Comparison of ENCODE assay signal across 35 cellular contexts in genomic region chr13:50345804-50346203, GRCh38.
DNase-seq lines count a peak whose midpoint lies in the region; ATAC-seq and TF ChIP-seq lines count a peak whose summit lies in the region.
"Had no signal": no experiment of that assay in that cellular context is flagged by ENCODE, and none has a peak within 500 bp of the region (broad histone marks: within the 10 kb centered on the region; RNA-seq: fewer than 3 reads in every experiment).

No MANE protein-coding gene starts in this region.

- 29% methylated on average over 1 of the region's 1 CpG for WGBS in esophagus muscularis mucosa

- no peaks in the 10 kb centered on the region for H3K36me3 ChIP-seq in HEK293 (ENCODE audit: control insufficient read depth in 2 of 2, insufficient read depth in 1 of 2, low read length in 2 of 2)
- H3K36me3 ChIP-seq in mucosa of descending colon (ENCODE audit: low read depth), result no peaks in the 10 kb centered on the region
- H3K36me3 ChIP-seq in esophagus muscularis mucosa, result no peaks in the 10 kb centered on the region
- H3K36me3 ChIP-seq: BE2C; BLaER1; BLaER1 treated with 17β-estradiol and CSF1 and Interleukin-3, amounts not matched to agents 10 nM and 100 nM had no signal

- TF ChIP-seq POLR2A in esophagus muscularis mucosa (IDR thresholded peaks at IDR 0.05; ENCODE audit: low read depth), result no peak

- no peak overlapping the region for H3K4me3 ChIP-seq in HEK293 (ENCODE audit: low read depth, low read length)
- H3K4me3 ChIP-seq in mucosa of descending colon, result no peak overlapping the region
- no peak overlapping the region for H3K4me3 ChIP-seq in esophagus muscularis mucosa
- H3K4me3 ChIP-seq: A549; BLaER1; BLaER1 treated with 17β-estradiol and CSF1 and Interleukin-3, amounts not matched to agents 10 nM and 100 nM had no signal

- no peaks in the 10 kb centered on the region for H3K4me1 ChIP-seq in HEK293 (ENCODE audit: control insufficient read depth, insufficient read depth, low read length)
- peaks cover 10% of the 10 kb centered on the region for H3K4me1 ChIP-seq in mucosa of descending colon (ENCODE audit: low read depth)
- peaks cover 0 to 3% (median 0%) of the 10 kb centered on the region in 4 donors for H3K4me1 ChIP-seq in esophagus muscularis mucosa
- H3K4me1 ChIP-seq: A549, BE2C had no signal

- intact Hi-C loops in left colon (cut with DNase I, micrococcal nuclease) (no loop called here), mucosa of descending colon (cut with DNase I, micrococcal nuclease) (no loop called here), esophagus muscularis mucosa (cut with DNase I) (no loop called here)

- H3K9me3 ChIP-seq in HEK293 (ENCODE audit: control insufficient read depth, insufficient read depth, low read depth, low read length), result no peaks in the 10 kb centered on the region
- H3K9me3 ChIP-seq in mucosa of descending colon, result no peaks in the 10 kb centered on the region
- H3K9me3 ChIP-seq in esophagus muscularis mucosa, result no peaks in the 10 kb centered on the region
- H3K9me3 ChIP-seq in T-helper 17 cell (ENCODE audit: control insufficient read depth, low read length, poor library complexity, severe bottlenecking), result no peaks in the 10 kb centered on the region
- H3K9me3 ChIP-seq: A549, BE2C, Caco-2 had no signal

- ATAC-seq in left colon (peak; percentile 90), mucosa of descending colon (peak; percentile 84), T-helper 17 cell (no peak), GM21786 (IDR thresholded peaks at IDR 0.05; ENCODE audit: unreplicated experiment) (no peak)
- ATAC-seq: A549; CD8-positive, alpha-beta T cell had no signal

- no peak overlapping the region for H3K4me3 Mint-ChIP-seq in T-helper 17 cell
- H3K4me3 Mint-ChIP-seq: B cell; CD14-positive monocyte; CD4-positive, alpha-beta memory T cell; CD4-positive, alpha-beta T cell; CD4-positive, CD25-positive, alpha-beta regulatory T cell; CD8-positive, alpha-beta memory T cell; CD8-positive, alpha-beta T cell had no signal

- CTCF ChIA-PET in HEK293 (lab: Yijun Ruan, JAX), result no interaction called here

- TF ChIP-seq CTCF in HEK293 (tag by site-specific recombination; IDR thresholded peaks at IDR 0.05) (no peak), mucosa of descending colon (IDR thresholded peaks at IDR 0.05) (no peak), esophagus muscularis mucosa (IDR thresholded peaks at IDR 0.05) (no peak)

- POLR2A ChIA-PET in HEK293 (lab: Yijun Ruan, JAX), result no interaction called here

- H3K27ac ChIP-seq in HEK293 (ENCODE audit: extremely low read depth, low read depth, low read length) (no peak overlapping the region), esophagus muscularis mucosa (replicated peaks in 1 of 4) (no peak overlapping the region)
- H3K27ac ChIP-seq: 22Rv1; A549; BLaER1; BLaER1 treated with 17β-estradiol and CSF1 and Interleukin-3, amounts not matched to agents 10 nM and 100 nM; C4-2B had no signal

- no peak overlapping the region for H3K27ac Mint-ChIP-seq in T-helper 17 cell
- H3K27ac Mint-ChIP-seq: B cell; CD14-positive monocyte; CD4-positive, alpha-beta memory T cell; CD4-positive, alpha-beta T cell; CD8-positive, alpha-beta memory T cell; CD8-positive, alpha-beta T cell had no signal

- H3K27me3 Mint-ChIP-seq in T-helper 17 cell, result no peaks in the 10 kb centered on the region

- DNase-seq in kidney tubule cell (ENCODE audit: low spot score) (peak; percentile 56), left colon (no peak), mucosa of descending colon (no peak), esophagus muscularis mucosa (ENCODE audit: extremely low spot score) (no peak), T-helper 17 cell (no peak), D341Med (ENCODE audit: low spot score) (no peak)
- DNase-seq: 8988T; ACHN; AML-193; BE2C; C1 segment of cervical spinal cord; Caco-2; Calu3; CD4-positive, alpha-beta memory T cell; CD4-positive, alpha-beta T cell; CD4-positive, CD25-positive, alpha-beta regulatory T cell; CD8-positive, alpha-beta memory T cell; CD8-positive, alpha-beta T cell; COR-L47; DMS 273 treated with DMSO at 0.1 percent for 48 hours; DMS153; DMS53; DMS79; DMS79 treated with DMSO at 0.1 percent for 48 hours; DND-41; EL had no signal

- H3K27me3 ChIP-seq in esophagus muscularis mucosa, result no peaks in the 10 kb centered on the region
- H3K27me3 ChIP-seq: BE2C; BLaER1; BLaER1 treated with 17β-estradiol and CSF1 and Interleukin-3, amounts not matched to agents 10 nM and 100 nM had no signal

- H3K36me3 Mint-ChIP-seq in T-helper 17 cell (ENCODE audit: low read depth), result peaks cover 7% of the 10 kb centered on the region
- H3K36me3 Mint-ChIP-seq: CD8-positive, alpha-beta T cell had no signal

- no peak for TF ChIP-seq EP300 in esophagus muscularis mucosa (IDR thresholded peaks at IDR 0.05)

- peaks cover 9% of the 10 kb centered on the region for H3K4me1 Mint-ChIP-seq in T-helper 17 cell

TF ChIP-seq in HEK293, 187 proteins besides CTCF, POLR2A, EP300 and RAD21:
- TF ChIP-seq ZNF558 (tag by site-specific recombination; IDR thresholded peaks at IDR 0.05) (no peak), FEZF1 (tag by site-specific recombination; IDR thresholded peaks at IDR 0.05) (peak; percentile 35; the same call in 1 of the 2 replicates)

Comparison
In these comparisons a context has a peak if more than half of its experiments do, and no peak if none do; other contexts are left out.
1. ATAC-seq: peak in left colon (single experiment) and mucosa of descending colon (single experiment); none in T-helper 17 cell (single experiment) and GM21786 (single experiment).